Comparison of ENCODE assay signal across 1 cellular context in genomic region chr1:161218301-161219077, GRCh38.
TF ChIP-seq lines count a peak whose summit lies in the region.

No MANE protein-coding gene starts in this region.

TF ChIP-seq in HepG2, 621 proteins besides CTCF, POLR2A, EP300 and RAD21 (continued from another document and continues in another):
- peak; percentile 83 for TF ChIP-seq ARID5B (CRISPR knock-in tag; IDR thresholded peaks at IDR 0.05)
- TF ChIP-seq NKX3-1 (CRISPR knock-in tag; IDR thresholded peaks at IDR 0.05): 0 out of 2 replicates have a peak, but pooled peaks have one; percentile 12
- TF ChIP-seq ZNF232 (CRISPR knock-in tag; IDR thresholded peaks at IDR 0.05; ENCODE audit: borderline replicate concordance): no peak
- TF ChIP-seq ETV5 (CRISPR knock-in tag; IDR thresholded peaks at IDR 0.05; ENCODE audit: borderline replicate concordance): peak; percentile 96
- TF ChIP-seq TRIM24 (CRISPR knock-in tag; IDR thresholded peaks at IDR 0.05): peak; percentile 78
- no peak; the same call in 1 of the 2 replicates for TF ChIP-seq MEIS1 (CRISPR knock-in tag; IDR thresholded peaks at IDR 0.05; ENCODE audit: borderline replicate concordance)
- peak; percentile 59; the same call in 1 of the 2 replicates for TF ChIP-seq SPEN (CRISPR knock-in tag; IDR thresholded peaks at IDR 0.05; ENCODE audit: low read depth)
- 0 out of 2 replicates have a peak, but pooled peaks have one; percentile 33 for TF ChIP-seq ZNF747 (CRISPR knock-in tag; IDR thresholded peaks at IDR 0.05; ENCODE audit: borderline replicate concordance)
- peak; percentile 63; the same call in 1 of the 2 replicates for TF ChIP-seq BCL3 (CRISPR knock-in tag; IDR thresholded peaks at IDR 0.05)
- TF ChIP-seq JDP2 (CRISPR knock-in tag; IDR thresholded peaks at IDR 0.05; ENCODE audit: borderline replicate concordance): peak; percentile 14; the same call in 1 of the 2 replicates
- peak; percentile 79 for TF ChIP-seq RARA (CRISPR knock-in tag; IDR thresholded peaks at IDR 0.05)
- TF ChIP-seq SSRP1 (CRISPR knock-in tag; IDR thresholded peaks at IDR 0.05): 0 out of 2 replicates have a peak, but pooled peaks have one; percentile 37
- no peak for TF ChIP-seq ZBTB14 (CRISPR knock-in tag; IDR thresholded peaks at IDR 0.05)
- peak; percentile 18; the same call in 1 of the 2 replicates for TF ChIP-seq ZNF292 (CRISPR knock-in tag; IDR thresholded peaks at IDR 0.05; ENCODE audit: borderline replicate concordance, low read depth)
- TF ChIP-seq ZBTB8A (CRISPR knock-in tag; IDR thresholded peaks at IDR 0.05; ENCODE audit: borderline replicate concordance, low read depth): no peak
- peak; percentile 66 for TF ChIP-seq HINFP (CRISPR knock-in tag; IDR thresholded peaks at IDR 0.05; ENCODE audit: low read depth)
- TF ChIP-seq KAT7 (CRISPR knock-in tag; IDR thresholded peaks at IDR 0.05; ENCODE audit: borderline replicate concordance): peak; percentile 35; the same call in 1 of the 2 replicates
- TF ChIP-seq ZNF616 (CRISPR knock-in tag; IDR thresholded peaks at IDR 0.05; ENCODE audit: low read depth): no peak; the same call in 1 of the 2 replicates
- TF ChIP-seq ZC3H4 (CRISPR knock-in tag; IDR thresholded peaks at IDR 0.05; ENCODE audit: borderline replicate concordance): peak; percentile 95
- TF ChIP-seq IKZF5 (CRISPR knock-in tag; IDR thresholded peaks at IDR 0.05): peak; percentile 59; the same call in 1 of the 2 replicates
- no peak for TF ChIP-seq CSRNP2 (CRISPR knock-in tag; conservative IDR thresholded peaks at IDR 0.05; ENCODE audit: low read depth)
- no peak for TF ChIP-seq ZNF124 (CRISPR knock-in tag; IDR thresholded peaks at IDR 0.05)
- TF ChIP-seq ZBTB3 (CRISPR knock-in tag; IDR thresholded peaks at IDR 0.05; ENCODE audit: borderline replicate concordance, low read depth): 0 out of 2 replicates have a peak, but pooled peaks have one; percentile 23
- no peak for TF ChIP-seq TIGD3 (CRISPR knock-in tag; IDR thresholded peaks at IDR 0.05; ENCODE audit: borderline replicate concordance)
- TF ChIP-seq ZNF274 (CRISPR knock-in tag; IDR thresholded peaks at IDR 0.05): 0 out of 2 replicates have a peak, but pooled peaks have one; percentile 11
- TF ChIP-seq PRPF4 (IDR thresholded peaks at IDR 0.05; ENCODE audit: low read depth, low read length, poor library complexity, severe bottlenecking): no peak
- TF ChIP-seq MYNN (CRISPR knock-in tag; IDR thresholded peaks at IDR 0.05; ENCODE audit: low read depth): no peak
- TF ChIP-seq ASH2L (IDR thresholded peaks at IDR 0.05; ENCODE audit: insufficient read length, low read depth, low read length): peak; percentile 25
- TF ChIP-seq KLF12 (CRISPR knock-in tag; IDR thresholded peaks at IDR 0.05; ENCODE audit: borderline replicate concordance): peak; percentile 40; the same call in 1 of the 2 replicates
- TF ChIP-seq THAP7 (CRISPR knock-in tag; IDR thresholded peaks at IDR 0.05): no peak
- TF ChIP-seq ZNF792 (CRISPR knock-in tag; IDR thresholded peaks at IDR 0.05): peak; percentile 84
- TF ChIP-seq ZHX1 (CRISPR knock-in tag; IDR thresholded peaks at IDR 0.05; ENCODE audit: low read depth): 0 out of 2 replicates have a peak, but pooled peaks have one; percentile 46
- peak; percentile 69; the same call in 1 of the 2 replicates for TF ChIP-seq MLX (CRISPR knock-in tag; IDR thresholded peaks at IDR 0.05)
- no peak for TF ChIP-seq EEA1 (CRISPR knock-in tag; IDR thresholded peaks at IDR 0.05; ENCODE audit: borderline replicate concordance)
- TF ChIP-seq HNF4G (IDR thresholded peaks at IDR 0.05; ENCODE audit: borderline replicate concordance, low read depth, low read length): peak; percentile 93
- peak; percentile 79; the same call in 1 of the 2 replicates for TF ChIP-seq HNF4G (CRISPR knock-in tag; IDR thresholded peaks at IDR 0.05; ENCODE audit: borderline replicate concordance, low read depth)
- TF ChIP-seq PPARG (CRISPR knock-in tag; conservative IDR thresholded peaks at IDR 0.05): peak; percentile 89
- TF ChIP-seq FOXA3 (CRISPR knock-in tag; IDR thresholded peaks at IDR 0.05): peak; percentile 88
- TF ChIP-seq MATR3 (CRISPR knock-in tag; IDR thresholded peaks at IDR 0.05): no peak
- TF ChIP-seq POLR2AphosphoS5 (IDR thresholded peaks at IDR 0.05; ENCODE audit: low read depth, low read length): peak; percentile 16; the same call in 1 of the 2 replicates
